Comparison of ENCODE assay signal across 1 cellular context in the genomic region with DNA sequence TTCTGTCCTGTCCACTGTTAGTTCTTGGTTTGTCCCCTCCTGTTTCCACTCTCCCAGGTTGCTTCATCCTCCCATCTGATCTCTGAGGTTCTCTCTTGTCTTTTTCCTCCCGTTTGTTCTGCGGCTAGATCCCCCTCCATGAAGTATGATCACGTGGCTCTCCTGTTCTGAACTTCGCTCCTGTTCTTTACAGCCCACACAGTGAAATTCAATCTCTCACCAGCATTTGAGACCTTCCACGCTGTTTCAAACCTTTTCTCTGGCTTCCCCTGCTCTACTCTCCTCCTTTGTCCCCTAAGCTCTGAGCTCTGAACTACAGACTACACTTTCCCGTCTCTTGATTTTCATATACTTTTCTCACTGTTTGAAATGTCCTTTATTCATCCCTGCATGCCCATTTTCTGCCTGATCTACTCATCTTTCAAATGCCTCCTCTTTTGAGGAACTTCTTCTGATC.
A peak's percentile ranks its signal among the peaks of the same experiment; 100 is the strongest.
TF ChIP-seq lines count a peak whose summit lies in the region.

No MANE protein-coding gene starts in this region.

TF ChIP-seq in HepG2, 621 proteins besides CTCF, POLR2A, EP300 and RAD21 (continued from another document and continues in another):
- TF ChIP-seq MIER2 (CRISPR knock-in tag; IDR thresholded peaks at IDR 0.05): peak; percentile 37; the same call in 1 of the 2 replicates
- no peak for TF ChIP-seq NFKB2 (CRISPR knock-in tag; IDR thresholded peaks at IDR 0.05; ENCODE audit: borderline replicate concordance)
- 0 out of 2 replicates have a peak, but pooled peaks have one; percentile 29 for TF ChIP-seq ZNF777 (CRISPR knock-in tag; IDR thresholded peaks at IDR 0.05)
- TF ChIP-seq TARDBP (CRISPR knock-in tag; IDR thresholded peaks at IDR 0.05): peak; percentile 81; the same call in 1 of the 2 replicates
- no peak for TF ChIP-seq ZNF839 (CRISPR knock-in tag; IDR thresholded peaks at IDR 0.05; ENCODE audit: borderline replicate concordance)
- peak; percentile 67; the same call in 1 of the 2 replicates for TF ChIP-seq SIX4 (CRISPR knock-in tag; IDR thresholded peaks at IDR 0.05)
- 0 out of 2 replicates have a peak, but pooled peaks have one; percentile 22 for TF ChIP-seq CBX5 (CRISPR knock-in tag; IDR thresholded peaks at IDR 0.05; ENCODE audit: borderline replicate concordance)
- TF ChIP-seq, protein P1, sequence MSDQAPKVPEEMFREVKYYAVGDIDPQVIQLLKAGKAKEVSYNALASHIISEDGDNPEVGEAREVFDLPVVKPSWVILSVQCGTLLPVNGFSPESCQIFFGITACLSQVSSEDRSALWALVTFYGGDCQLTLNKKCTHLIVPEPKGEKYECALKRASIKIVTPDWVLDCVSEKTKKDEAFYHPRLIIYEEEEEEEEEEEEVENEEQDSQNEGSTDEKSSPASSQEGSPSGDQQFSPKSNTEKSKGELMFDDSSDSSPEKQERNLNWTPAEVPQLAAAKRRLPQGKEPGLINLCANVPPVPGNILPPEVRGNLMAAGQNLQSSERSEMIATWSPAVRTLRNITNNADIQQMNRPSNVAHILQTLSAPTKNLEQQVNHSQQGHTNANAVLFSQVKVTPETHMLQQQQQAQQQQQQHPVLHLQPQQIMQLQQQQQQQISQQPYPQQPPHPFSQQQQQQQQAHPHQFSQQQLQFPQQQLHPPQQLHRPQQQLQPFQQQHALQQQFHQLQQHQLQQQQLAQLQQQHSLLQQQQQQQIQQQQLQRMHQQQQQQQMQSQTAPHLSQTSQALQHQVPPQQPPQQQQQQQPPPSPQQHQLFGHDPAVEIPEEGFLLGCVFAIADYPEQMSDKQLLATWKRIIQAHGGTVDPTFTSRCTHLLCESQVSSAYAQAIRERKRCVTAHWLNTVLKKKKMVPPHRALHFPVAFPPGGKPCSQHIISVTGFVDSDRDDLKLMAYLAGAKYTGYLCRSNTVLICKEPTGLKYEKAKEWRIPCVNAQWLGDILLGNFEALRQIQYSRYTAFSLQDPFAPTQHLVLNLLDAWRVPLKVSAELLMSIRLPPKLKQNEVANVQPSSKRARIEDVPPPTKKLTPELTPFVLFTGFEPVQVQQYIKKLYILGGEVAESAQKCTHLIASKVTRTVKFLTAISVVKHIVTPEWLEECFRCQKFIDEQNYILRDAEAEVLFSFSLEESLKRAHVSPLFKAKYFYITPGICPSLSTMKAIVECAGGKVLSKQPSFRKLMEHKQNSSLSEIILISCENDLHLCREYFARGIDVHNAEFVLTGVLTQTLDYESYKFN (CRISPR knock-in tag; conservative IDR thresholded peaks at IDR 0.05): peak; percentile 85
- TF ChIP-seq, protein P2, sequence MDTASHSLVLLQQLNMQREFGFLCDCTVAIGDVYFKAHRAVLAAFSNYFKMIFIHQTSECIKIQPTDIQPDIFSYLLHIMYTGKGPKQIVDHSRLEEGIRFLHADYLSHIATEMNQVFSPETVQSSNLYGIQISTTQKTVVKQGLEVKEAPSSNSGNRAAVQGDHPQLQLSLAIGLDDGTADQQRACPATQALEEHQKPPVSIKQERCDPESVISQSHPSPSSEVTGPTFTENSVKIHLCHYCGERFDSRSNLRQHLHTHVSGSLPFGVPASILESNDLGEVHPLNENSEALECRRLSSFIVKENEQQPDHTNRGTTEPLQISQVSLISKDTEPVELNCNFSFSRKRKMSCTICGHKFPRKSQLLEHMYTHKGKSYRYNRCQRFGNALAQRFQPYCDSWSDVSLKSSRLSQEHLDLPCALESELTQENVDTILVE (CRISPR knock-in tag; IDR thresholded peaks at IDR 0.05): 0 out of 2 replicates have a peak, but pooled peaks have one; percentile 32
- no peak for TF ChIP-seq ISL2 (CRISPR knock-in tag; IDR thresholded peaks at IDR 0.05)
- peak; percentile 88 for TF ChIP-seq HNF4A (CRISPR knock-in tag; IDR thresholded peaks at IDR 0.05)
- no peak for TF ChIP-seq BCL6 (CRISPR knock-in tag; IDR thresholded peaks at IDR 0.05)
- no peak for TF ChIP-seq KAT2B (IDR thresholded peaks at IDR 0.05; ENCODE audit: borderline replicate concordance, low read depth, low read length)
- TF ChIP-seq, protein P3, sequence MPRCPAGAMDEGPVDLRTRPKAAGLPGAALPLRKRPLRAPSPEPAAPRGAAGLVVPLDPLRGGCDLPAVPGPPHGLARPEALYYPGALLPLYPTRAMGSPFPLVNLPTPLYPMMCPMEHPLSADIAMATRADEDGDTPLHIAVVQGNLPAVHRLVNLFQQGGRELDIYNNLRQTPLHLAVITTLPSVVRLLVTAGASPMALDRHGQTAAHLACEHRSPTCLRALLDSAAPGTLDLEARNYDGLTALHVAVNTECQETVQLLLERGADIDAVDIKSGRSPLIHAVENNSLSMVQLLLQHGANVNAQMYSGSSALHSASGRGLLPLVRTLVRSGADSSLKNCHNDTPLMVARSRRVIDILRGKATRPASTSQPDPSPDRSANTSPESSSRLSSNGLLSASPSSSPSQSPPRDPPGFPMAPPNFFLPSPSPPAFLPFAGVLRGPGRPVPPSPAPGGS (CRISPR knock-in tag; IDR thresholded peaks at IDR 0.05): no peak
- TF ChIP-seq TAF1 (CRISPR knock-in tag; IDR thresholded peaks at IDR 0.05): no peak
- TF ChIP-seq, protein P4, sequence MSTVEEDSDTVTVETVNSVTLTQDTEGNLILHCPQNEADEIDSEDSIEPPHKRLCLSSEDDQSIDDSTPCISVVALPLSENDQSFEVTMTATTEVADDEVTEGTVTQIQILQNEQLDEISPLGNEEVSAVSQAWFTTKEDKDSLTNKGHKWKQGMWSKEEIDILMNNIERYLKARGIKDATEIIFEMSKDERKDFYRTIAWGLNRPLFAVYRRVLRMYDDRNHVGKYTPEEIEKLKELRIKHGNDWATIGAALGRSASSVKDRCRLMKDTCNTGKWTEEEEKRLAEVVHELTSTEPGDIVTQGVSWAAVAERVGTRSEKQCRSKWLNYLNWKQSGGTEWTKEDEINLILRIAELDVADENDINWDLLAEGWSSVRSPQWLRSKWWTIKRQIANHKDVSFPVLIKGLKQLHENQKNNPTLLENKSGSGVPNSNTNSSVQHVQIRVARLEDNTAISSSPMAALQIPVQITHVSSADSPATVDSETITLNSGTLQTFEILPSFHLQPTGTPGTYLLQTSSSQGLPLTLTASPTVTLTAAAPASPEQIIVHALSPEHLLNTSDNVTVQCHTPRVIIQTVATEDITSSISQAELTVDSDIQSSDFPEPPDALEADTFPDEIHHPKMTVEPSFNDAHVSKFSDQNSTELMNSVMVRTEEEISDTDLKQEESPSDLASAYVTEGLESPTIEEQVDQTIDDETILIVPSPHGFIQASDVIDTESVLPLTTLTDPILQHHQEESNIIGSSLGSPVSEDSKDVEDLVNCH (CRISPR knock-in tag; IDR thresholded peaks at IDR 0.05): no peak
- TF ChIP-seq, protein P5, sequence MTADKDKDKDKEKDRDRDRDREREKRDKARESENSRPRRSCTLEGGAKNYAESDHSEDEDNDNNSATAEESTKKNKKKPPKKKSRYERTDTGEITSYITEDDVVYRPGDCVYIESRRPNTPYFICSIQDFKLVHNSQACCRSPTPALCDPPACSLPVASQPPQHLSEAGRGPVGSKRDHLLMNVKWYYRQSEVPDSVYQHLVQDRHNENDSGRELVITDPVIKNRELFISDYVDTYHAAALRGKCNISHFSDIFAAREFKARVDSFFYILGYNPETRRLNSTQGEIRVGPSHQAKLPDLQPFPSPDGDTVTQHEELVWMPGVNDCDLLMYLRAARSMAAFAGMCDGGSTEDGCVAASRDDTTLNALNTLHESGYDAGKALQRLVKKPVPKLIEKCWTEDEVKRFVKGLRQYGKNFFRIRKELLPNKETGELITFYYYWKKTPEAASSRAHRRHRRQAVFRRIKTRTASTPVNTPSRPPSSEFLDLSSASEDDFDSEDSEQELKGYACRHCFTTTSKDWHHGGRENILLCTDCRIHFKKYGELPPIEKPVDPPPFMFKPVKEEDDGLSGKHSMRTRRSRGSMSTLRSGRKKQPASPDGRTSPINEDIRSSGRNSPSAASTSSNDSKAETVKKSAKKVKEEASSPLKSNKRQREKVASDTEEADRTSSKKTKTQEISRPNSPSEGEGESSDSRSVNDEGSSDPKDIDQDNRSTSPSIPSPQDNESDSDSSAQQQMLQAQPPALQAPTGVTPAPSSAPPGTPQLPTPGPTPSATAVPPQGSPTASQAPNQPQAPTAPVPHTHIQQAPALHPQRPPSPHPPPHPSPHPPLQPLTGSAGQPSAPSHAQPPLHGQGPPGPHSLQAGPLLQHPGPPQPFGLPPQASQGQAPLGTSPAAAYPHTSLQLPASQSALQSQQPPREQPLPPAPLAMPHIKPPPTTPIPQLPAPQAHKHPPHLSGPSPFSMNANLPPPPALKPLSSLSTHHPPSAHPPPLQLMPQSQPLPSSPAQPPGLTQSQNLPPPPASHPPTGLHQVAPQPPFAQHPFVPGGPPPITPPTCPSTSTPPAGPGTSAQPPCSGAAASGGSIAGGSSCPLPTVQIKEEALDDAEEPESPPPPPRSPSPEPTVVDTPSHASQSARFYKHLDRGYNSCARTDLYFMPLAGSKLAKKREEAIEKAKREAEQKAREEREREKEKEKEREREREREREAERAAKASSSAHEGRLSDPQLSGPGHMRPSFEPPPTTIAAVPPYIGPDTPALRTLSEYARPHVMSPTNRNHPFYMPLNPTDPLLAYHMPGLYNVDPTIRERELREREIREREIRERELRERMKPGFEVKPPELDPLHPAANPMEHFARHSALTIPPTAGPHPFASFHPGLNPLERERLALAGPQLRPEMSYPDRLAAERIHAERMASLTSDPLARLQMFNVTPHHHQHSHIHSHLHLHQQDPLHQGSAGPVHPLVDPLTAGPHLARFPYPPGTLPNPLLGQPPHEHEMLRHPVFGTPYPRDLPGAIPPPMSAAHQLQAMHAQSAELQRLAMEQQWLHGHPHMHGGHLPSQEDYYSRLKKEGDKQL (CRISPR knock-in tag; IDR thresholded peaks at IDR 0.05; ENCODE audit: low read depth): no peak
- TF ChIP-seq ZNF337 (CRISPR knock-in tag; IDR thresholded peaks at IDR 0.05; ENCODE audit: borderline replicate concordance, low read depth): no peak
- TF ChIP-seq ZNF496 (CRISPR knock-in tag; IDR thresholded peaks at IDR 0.05; ENCODE audit: insufficient replicate concordance): no peak
- TF ChIP-seq, protein P6, sequence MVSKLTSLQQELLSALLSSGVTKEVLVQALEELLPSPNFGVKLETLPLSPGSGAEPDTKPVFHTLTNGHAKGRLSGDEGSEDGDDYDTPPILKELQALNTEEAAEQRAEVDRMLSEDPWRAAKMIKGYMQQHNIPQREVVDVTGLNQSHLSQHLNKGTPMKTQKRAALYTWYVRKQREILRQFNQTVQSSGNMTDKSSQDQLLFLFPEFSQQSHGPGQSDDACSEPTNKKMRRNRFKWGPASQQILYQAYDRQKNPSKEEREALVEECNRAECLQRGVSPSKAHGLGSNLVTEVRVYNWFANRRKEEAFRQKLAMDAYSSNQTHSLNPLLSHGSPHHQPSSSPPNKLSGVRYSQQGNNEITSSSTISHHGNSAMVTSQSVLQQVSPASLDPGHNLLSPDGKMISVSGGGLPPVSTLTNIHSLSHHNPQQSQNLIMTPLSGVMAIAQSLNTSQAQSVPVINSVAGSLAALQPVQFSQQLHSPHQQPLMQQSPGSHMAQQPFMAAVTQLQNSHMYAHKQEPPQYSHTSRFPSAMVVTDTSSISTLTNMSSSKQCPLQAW (CRISPR knock-in tag; IDR thresholded peaks at IDR 0.05): peak; percentile 40; the same call in 1 of the 2 replicates
- 0 out of 2 replicates have a peak, but pooled peaks have one; percentile 11 for TF ChIP-seq HDAC2 (CRISPR knock-in tag; IDR thresholded peaks at IDR 0.05)
- TF ChIP-seq ZFP37 (CRISPR knock-in tag; IDR thresholded peaks at IDR 0.05; ENCODE audit: borderline replicate concordance): 0 out of 2 replicates have a peak, but pooled peaks have one; percentile 34
- TF ChIP-seq ZBTB20 (CRISPR knock-in tag; IDR thresholded peaks at IDR 0.05; ENCODE audit: borderline replicate concordance, low read depth): no peak
- TF ChIP-seq, protein P7, sequence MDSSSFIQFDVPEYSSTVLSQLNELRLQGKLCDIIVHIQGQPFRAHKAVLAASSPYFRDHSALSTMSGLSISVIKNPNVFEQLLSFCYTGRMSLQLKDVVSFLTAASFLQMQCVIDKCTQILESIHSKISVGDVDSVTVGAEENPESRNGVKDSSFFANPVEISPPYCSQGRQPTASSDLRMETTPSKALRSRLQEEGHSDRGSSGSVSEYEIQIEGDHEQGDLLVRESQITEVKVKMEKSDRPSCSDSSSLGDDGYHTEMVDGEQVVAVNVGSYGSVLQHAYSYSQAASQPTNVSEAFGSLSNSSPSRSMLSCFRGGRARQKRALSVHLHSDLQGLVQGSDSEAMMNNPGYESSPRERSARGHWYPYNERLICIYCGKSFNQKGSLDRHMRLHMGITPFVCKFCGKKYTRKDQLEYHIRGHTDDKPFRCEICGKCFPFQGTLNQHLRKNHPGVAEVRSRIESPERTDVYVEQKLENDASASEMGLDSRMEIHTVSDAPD (CRISPR knock-in tag; IDR thresholded peaks at IDR 0.05): no peak
- TF ChIP-seq IKZF1 (IDR thresholded peaks at IDR 0.05): no peak
- peak; percentile 57 for TF ChIP-seq FOXA3 (CRISPR knock-in tag; IDR thresholded peaks at IDR 0.05)
- TF ChIP-seq, protein P8, sequence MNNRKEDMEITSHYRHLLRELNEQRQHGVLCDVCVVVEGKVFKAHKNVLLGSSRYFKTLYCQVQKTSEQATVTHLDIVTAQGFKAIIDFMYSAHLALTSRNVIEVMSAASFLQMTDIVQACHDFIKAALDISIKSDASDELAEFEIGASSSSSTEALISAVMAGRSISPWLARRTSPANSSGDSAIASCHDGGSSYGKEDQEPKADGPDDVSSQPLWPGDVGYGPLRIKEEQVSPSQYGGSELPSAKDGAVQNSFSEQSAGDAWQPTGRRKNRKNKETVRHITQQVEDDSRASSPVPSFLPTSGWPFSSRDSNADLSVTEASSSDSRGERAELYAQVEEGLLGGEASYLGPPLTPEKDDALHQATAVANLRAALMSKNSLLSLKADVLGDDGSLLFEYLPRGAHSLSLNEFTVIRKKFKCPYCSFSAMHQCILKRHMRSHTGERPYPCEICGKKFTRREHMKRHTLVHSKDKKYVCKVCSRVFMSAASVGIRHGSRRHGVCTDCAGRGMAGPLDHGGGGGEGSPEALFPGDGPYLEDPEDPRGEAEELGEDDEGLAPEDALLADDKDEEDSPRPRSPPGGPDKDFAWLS (CRISPR knock-in tag; IDR thresholded peaks at IDR 0.05; ENCODE audit: borderline replicate concordance): no peak
- no peak for TF ChIP-seq ZNF207 (IDR thresholded peaks at IDR 0.05; ENCODE audit: borderline replicate concordance)
- TF ChIP-seq, protein P9, sequence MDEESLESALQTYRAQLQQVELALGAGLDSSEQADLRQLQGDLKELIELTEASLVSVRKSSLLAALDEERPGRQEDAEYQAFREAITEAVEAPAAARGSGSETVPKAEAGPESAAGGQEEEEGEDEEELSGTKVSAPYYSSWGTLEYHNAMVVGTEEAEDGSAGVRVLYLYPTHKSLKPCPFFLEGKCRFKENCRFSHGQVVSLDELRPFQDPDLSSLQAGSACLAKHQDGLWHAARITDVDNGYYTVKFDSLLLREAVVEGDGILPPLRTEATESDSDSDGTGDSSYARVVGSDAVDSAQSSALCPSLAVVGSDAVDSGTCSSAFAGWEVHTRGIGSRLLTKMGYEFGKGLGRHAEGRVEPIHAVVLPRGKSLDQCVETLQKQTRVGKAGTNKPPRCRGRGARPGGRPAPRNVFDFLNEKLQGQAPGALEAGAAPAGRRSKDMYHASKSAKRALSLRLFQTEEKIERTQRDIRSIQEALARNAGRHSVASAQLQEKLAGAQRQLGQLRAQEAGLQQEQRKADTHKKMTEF (CRISPR knock-in tag; IDR thresholded peaks at IDR 0.05): 0 out of 2 replicates have a peak, but pooled peaks have one; percentile 37
- TF ChIP-seq, protein P10, sequence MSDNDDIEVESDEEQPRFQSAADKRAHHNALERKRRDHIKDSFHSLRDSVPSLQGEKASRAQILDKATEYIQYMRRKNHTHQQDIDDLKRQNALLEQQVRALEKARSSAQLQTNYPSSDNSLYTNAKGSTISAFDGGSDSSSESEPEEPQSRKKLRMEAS (IDR thresholded peaks at IDR 0.05): peak; percentile 70
- TF ChIP-seq NFKBIZ (CRISPR knock-in tag; IDR thresholded peaks at IDR 0.05): no peak
